8 cellular contexts compared by ENCODE assay signal in genomic region chr15:88620995-88621772, GRCh38. TPM values are rescaled to one million over a fixed set of nuclear protein-coding genes. Genes with fewer than 3 reads are reported as not detected.
DNase-seq lines count a peak whose midpoint lies in the region; ATAC-seq lines count a peak whose summit lies in the region.

A gene with protein sequence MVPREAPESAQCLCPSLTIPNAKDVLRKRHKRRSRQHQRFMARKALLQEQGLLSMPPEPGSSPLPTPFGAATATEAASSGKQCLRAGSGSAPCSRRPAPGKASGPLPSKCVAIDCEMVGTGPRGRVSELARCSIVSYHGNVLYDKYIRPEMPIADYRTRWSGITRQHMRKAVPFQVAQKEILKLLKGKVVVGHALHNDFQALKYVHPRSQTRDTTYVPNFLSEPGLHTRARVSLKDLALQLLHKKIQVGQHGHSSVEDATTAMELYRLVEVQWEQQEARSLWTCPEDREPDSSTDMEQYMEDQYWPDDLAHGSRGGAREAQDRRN (plus strand): TSS chr15:88621340. CDS start chr15:88626210, 4,870 bp downstream.

- peaks cover 1% of the 10 kb centered on the region for H3K36me3 Mint-ChIP-seq in IgD-negative memory B cell

- H3K27ac Mint-ChIP-seq in IgD-negative memory B cell: peak within 1 kb of the TSS; percentile 83 to 96 (median 90)

- H3K27me3 Mint-ChIP-seq in IgD-negative memory B cell: peaks cover 2% of the 10 kb centered on the region

- H3K4me3 Mint-ChIP-seq in IgD-negative memory B cell: peak within 1 kb of the TSS; percentile 86 to 98 (median 92)

- no peaks in the 10 kb centered on the region for H3K27me3 ChIP-seq in mononuclear cell (ENCODE audit: insufficient read depth, low read length)

- peak; percentile 92 for ATAC-seq in GM21576 (IDR thresholded peaks at IDR 0.05; ENCODE audit: unreplicated experiment)

- H3K4me1 Mint-ChIP-seq in IgD-negative memory B cell: peaks cover 20 to 33% (median 32%) of the 10 kb centered on the region in 3 donors

- H3K9me3 ChIP-seq in mononuclear cell (ENCODE audit: low read depth, low read length): no peaks in the 10 kb centered on the region

- H3K4me3 ChIP-seq in mononuclear cell (ENCODE audit: low read length): peak within 1 kb of the TSS; percentile 68

- no peaks in the 10 kb centered on the region for H3K9me3 Mint-ChIP-seq in IgD-negative memory B cell

- peaks cover 50% of the 10 kb centered on the region for H3K4me1 ChIP-seq in mononuclear cell (ENCODE audit: insufficient read depth, low read length)

- DNase-seq in DMS153 (lab: John Stamatoyannopoulos, UW) (peak; percentile 71), OCI-M1 (lab: John Stamatoyannopoulos, UW) (peak; percentile 96), activated T-cell treated with anti-CD3 and anti-CD28 coated beads for 1 hour (ENCODE audit: low read depth) (peak; percentile 89), epidermal melanocyte (ENCODE audit: insufficient read length, low spot score) (peak; percentile 96)
- DNase-seq in stimulated activated CD8-positive, alpha-beta memory T cell treated with anti-CD3 and anti-CD28 coated beads, Interleukin-2, amount 100 ng/mL, for 48 hours (ENCODE audit: low read depth in 2 of 2): peak; percentile 86 to 92

RNA-seq across cellular contexts. Expression of the gene that starts here (rescaled TPM):
- polyA plus RNA-seq in IgD-negative memory B cell: 40.8 TPM
- 38.9 TPM for total RNA-seq in mononuclear cell

Comparison
In these comparisons a context has a peak if more than half of its experiments do, and no peak if none do; other contexts are left out.
1. Peak in every context shown above with its lines: DNase-seq, ATAC-seq and H3K4me3 ChIP-seq.